Comparison of ENCODE assay signal across 18 cellular contexts in genomic region chr16:9850716-9851115, GRCh38.
DNase-seq lines count a peak whose midpoint lies in the region; TF ChIP-seq lines count a peak whose summit lies in the region.
"Had no signal": no experiment of that assay in that cellular context is flagged by ENCODE, and none has a peak within 500 bp of the region (broad histone marks: within the 10 kb centered on the region; RNA-seq: fewer than 3 reads in every experiment).

No MANE protein-coding gene starts in this region.

- no peak overlapping the region for H3K27ac ChIP-seq in neural progenitor cell
- H3K27ac ChIP-seq: 22Rv1; BLaER1 treated with 17β-estradiol and CSF1 and Interleukin-3, amounts not matched to agents 10 nM and 100 nM; GM23248 had no signal

- peaks cover 3% of the 10 kb centered on the region for H3K27me3 Mint-ChIP-seq in neural progenitor cell (ENCODE audit: insufficient read depth, low read depth)
- H3K27me3 Mint-ChIP-seq: CD4-positive, alpha-beta T cell; CD8-positive, alpha-beta memory T cell had no signal

- H3K4me3 Mint-ChIP-seq in neural progenitor cell: no peak overlapping the region
- H3K4me3 Mint-ChIP-seq: CD14-positive monocyte; CD4-positive, alpha-beta T cell; CD8-positive, alpha-beta memory T cell had no signal

- H3K4me1 Mint-ChIP-seq in neural progenitor cell: peaks cover 3% of the 10 kb centered on the region
- H3K4me1 Mint-ChIP-seq: CD14-positive monocyte; CD8-positive, alpha-beta memory T cell had no signal

- H4K20me1 ChIP-seq in neural progenitor cell (ENCODE audit: low read depth): no peaks in the 10 kb centered on the region
- H4K20me1 ChIP-seq: BLaER1 treated with 17β-estradiol and CSF1 and Interleukin-3, amounts not matched to agents 10 nM and 100 nM had no signal

- no peak overlapping the region for H3K4me3 ChIP-seq in fibroblast of villous mesenchyme (ENCODE audit: low read depth, low read length)
- H3K4me3 ChIP-seq in neural progenitor cell: no peak overlapping the region
- H3K4me3 ChIP-seq: BLaER1 treated with 17β-estradiol and CSF1 and Interleukin-3, amounts not matched to agents 10 nM and 100 nM; GM23248 had no signal

- no peak overlapping the region for H3K4me2 ChIP-seq in neural progenitor cell
- H3K4me2 ChIP-seq: BLaER1 treated with 17β-estradiol and CSF1 and Interleukin-3, amounts not matched to agents 10 nM and 100 nM had no signal

- no peaks in the 10 kb centered on the region for H3K27me3 ChIP-seq in neural progenitor cell
- H3K27me3 ChIP-seq: BE2C; BLaER1 treated with 17β-estradiol and CSF1 and Interleukin-3, amounts not matched to agents 10 nM and 100 nM had no signal

- peak; percentile 9 for DNase-seq in NCI-H82 (lab: John Stamatoyannopoulos, UW)
- DNase-seq in NCI-H82 treated with DMSO at 0.1 percent for 48 hours (lab: John Stamatoyannopoulos, UW; ENCODE audit: unreplicated experiment): no peak
- peak; percentile 5 for DNase-seq in fibroblast of villous mesenchyme (ENCODE audit: low read depth)
- DNase-seq in retina: peak; percentile 58
- DNase-seq in neural progenitor cell (ENCODE audit: low spot score): no peak
- DNase-seq in DMS153 (lab: John Stamatoyannopoulos, UW): no peak
- DNase-seq: AML-193; BE2C; CD4-positive, alpha-beta T cell; CD8-positive, alpha-beta memory T cell; DMS 273 treated with DMSO at 0.1 percent for 48 hours; DMS53; DMS79 treated with DMSO at 0.1 percent for 48 hours; GM23248; HCEC 1CT had no signal

- H2AFZ ChIP-seq in neural progenitor cell (replicated peaks): no peak overlapping the region
- H2AFZ ChIP-seq: GM23248 had no signal

- no peaks in the 10 kb centered on the region for H3K79me2 ChIP-seq in neural progenitor cell (ENCODE audit: low read depth)

- H3K27ac Mint-ChIP-seq in neural progenitor cell: no peak overlapping the region
- H3K27ac Mint-ChIP-seq: CD14-positive monocyte; CD4-positive, alpha-beta T cell; CD8-positive, alpha-beta memory T cell had no signal

- H3K36me3 Mint-ChIP-seq in neural progenitor cell: no peaks in the 10 kb centered on the region
- H3K36me3 Mint-ChIP-seq: CD14-positive monocyte; CD8-positive, alpha-beta memory T cell had no signal

- H3K9me3 Mint-ChIP-seq in neural progenitor cell: no peaks in the 10 kb centered on the region
- H3K9me3 Mint-ChIP-seq: CD4-positive, alpha-beta T cell; CD8-positive, alpha-beta memory T cell had no signal

- H3F3A ChIP-seq in neural progenitor cell (ENCODE audit: low read depth): peaks cover 10% of the 10 kb centered on the region

- no peaks in the 10 kb centered on the region for H3K36me3 ChIP-seq in neural progenitor cell
- H3K36me3 ChIP-seq: BE2C; BLaER1 treated with 17β-estradiol and CSF1 and Interleukin-3, amounts not matched to agents 10 nM and 100 nM had no signal

- no peaks in the 10 kb centered on the region for H3K9me3 ChIP-seq in neural progenitor cell (ENCODE audit: low read depth)
- H3K9me3 ChIP-seq: BE2C had no signal

- H3K4me1 ChIP-seq in neural progenitor cell: no peaks in the 10 kb centered on the region
- H3K4me1 ChIP-seq: BE2C had no signal

- no peak overlapping the region for H3K9ac ChIP-seq in neural progenitor cell
- H3K9ac ChIP-seq: BLaER1 treated with 17β-estradiol and CSF1 and Interleukin-3, amounts not matched to agents 10 nM and 100 nM; GM23248 had no signal

- TF ChIP-seq CTCF in fibroblast of villous mesenchyme (IDR thresholded peaks at IDR 0.05; ENCODE audit: insufficient read depth, low read depth, low read length): no peak
- no peak for TF ChIP-seq CTCF in neural progenitor cell (IDR thresholded peaks at IDR 0.05)

Comparison
In these comparisons a context has a peak if more than half of its experiments do, and no peak if none do; other contexts are left out.
1. DNase-seq: peak in NCI-H82 (single experiment), fibroblast of villous mesenchyme (single experiment) and retina (single experiment); none in NCI-H82 treated with DMSO at 0.1 percent for 48 hours (single experiment), neural progenitor cell (single experiment) and DMS153 (single experiment).